In the genomic region with DNA sequence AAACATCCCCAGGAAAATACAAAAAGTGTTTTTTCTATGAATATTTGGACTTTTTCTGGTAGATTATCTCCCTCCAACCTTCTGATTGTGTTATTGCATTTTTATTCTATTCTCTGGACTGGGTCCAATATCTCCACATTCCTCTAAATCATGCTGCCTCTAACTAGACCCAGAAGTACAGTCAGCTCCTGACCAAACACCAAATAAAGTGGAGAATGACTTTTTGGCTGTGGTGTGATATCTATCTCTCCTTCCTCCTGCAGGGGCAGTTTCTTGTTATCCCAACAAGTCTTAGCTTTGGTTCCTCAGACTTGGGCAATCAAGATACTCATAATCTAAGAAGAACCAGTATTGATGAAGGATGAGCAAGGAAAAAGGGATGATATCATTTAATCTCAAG, we compare ENCODE assay signal across 1 cellular context.
TF ChIP-seq lines count a peak whose summit lies in the region.

No MANE protein-coding gene starts in this region.

TF ChIP-seq in SK-N-SH treated with all-trans-retinoic acid at 6 μM for 48 hours, 23 proteins besides CTCF, POLR2A, EP300 and RAD21 (continued from another document):
- TF ChIP-seq, protein P1, sequence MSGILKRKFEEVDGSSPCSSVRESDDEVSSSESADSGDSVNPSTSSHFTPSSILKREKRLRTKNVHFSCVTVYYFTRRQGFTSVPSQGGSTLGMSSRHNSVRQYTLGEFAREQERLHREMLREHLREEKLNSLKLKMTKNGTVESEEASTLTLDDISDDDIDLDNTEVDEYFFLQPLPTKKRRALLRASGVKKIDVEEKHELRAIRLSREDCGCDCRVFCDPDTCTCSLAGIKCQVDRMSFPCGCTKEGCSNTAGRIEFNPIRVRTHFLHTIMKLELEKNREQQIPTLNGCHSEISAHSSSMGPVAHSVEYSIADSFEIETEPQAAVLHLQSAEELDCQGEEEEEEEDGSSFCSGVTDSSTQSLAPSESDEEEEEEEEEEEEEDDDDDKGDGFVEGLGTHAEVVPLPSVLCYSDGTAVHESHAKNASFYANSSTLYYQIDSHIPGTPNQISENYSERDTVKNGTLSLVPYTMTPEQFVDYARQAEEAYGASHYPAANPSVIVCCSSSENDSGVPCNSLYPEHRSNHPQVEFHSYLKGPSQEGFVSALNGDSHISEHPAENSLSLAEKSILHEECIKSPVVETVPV (CRISPR knock-in tag; IDR thresholded peaks at IDR 0.05), result no peak
- no peak for TF ChIP-seq ARNTL (CRISPR knock-in tag; IDR thresholded peaks at IDR 0.05; ENCODE audit: borderline replicate concordance, low read depth)
- TF ChIP-seq ZFP30 (CRISPR knock-in tag; IDR thresholded peaks at IDR 0.05), result no peak
- TF ChIP-seq ZC3H10 (CRISPR knock-in tag; IDR thresholded peaks at IDR 0.05), result no peak
- TF ChIP-seq, protein P2, sequence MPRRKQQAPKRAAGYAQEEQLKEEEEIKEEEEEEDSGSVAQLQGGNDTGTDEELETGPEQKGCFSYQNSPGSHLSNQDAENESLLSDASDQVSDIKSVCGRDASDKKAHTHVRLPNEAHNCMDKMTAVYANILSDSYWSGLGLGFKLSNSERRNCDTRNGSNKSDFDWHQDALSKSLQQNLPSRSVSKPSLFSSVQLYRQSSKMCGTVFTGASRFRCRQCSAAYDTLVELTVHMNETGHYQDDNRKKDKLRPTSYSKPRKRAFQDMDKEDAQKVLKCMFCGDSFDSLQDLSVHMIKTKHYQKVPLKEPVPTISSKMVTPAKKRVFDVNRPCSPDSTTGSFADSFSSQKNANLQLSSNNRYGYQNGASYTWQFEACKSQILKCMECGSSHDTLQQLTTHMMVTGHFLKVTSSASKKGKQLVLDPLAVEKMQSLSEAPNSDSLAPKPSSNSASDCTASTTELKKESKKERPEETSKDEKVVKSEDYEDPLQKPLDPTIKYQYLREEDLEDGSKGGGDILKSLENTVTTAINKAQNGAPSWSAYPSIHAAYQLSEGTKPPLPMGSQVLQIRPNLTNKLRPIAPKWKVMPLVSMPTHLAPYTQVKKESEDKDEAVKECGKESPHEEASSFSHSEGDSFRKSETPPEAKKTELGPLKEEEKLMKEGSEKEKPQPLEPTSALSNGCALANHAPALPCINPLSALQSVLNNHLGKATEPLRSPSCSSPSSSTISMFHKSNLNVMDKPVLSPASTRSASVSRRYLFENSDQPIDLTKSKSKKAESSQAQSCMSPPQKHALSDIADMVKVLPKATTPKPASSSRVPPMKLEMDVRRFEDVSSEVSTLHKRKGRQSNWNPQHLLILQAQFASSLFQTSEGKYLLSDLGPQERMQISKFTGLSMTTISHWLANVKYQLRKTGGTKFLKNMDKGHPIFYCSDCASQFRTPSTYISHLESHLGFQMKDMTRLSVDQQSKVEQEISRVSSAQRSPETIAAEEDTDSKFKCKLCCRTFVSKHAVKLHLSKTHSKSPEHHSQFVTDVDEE (CRISPR knock-in tag; IDR thresholded peaks at IDR 0.05), result no peak
- TF ChIP-seq ESRRG (CRISPR knock-in tag; IDR thresholded peaks at IDR 0.05), result no peak
- TF ChIP-seq SNAI2 (CRISPR knock-in tag; IDR thresholded peaks at IDR 0.05), result no peak
